20 cellular contexts compared by ENCODE assay signal in the genomic region with DNA sequence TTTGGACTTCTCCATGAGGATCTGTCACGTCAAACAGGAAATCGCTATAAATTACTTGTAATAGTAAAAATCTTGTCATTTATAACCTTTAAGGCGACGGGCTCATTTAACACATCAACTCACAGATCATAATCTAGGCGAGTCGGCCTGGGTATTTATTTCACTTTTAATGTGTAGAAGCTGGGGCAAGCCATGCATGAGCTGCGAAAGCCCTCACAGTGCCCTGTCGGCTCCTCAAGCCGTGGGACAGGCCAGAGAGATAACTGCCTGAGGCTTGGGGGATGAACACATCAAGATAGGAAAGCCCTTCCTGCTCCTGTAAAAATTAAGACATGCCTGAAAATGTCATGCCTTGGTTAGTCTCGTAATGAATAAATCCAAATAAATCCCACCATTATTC. TPM values are rescaled to one million over a fixed set of nuclear protein-coding genes. Genes with fewer than 3 reads are reported as not detected.
A peak's percentile ranks its signal among the peaks of the same experiment; 100 is the strongest.
DNase-seq lines count a peak whose midpoint lies in the region; ATAC-seq and TF ChIP-seq lines count a peak whose summit lies in the region.
"Had no signal": no experiment of that assay in that cellular context is flagged by ENCODE, and none has a peak within 500 bp of the region (broad histone marks: within the 10 kb centered on the region; RNA-seq: fewer than 3 reads in every experiment).

No MANE protein-coding gene starts in this region.

- no TSS peak for BruUV-seq in A673 (replicated peaks; lab: Mats Ljungman, UMichigan)

- H3K27ac ChIP-seq in A673 (ENCODE audit: low read depth, low read length, poor library complexity, severe bottlenecking), result peak overlapping the region; percentile 96
- H3K27ac ChIP-seq: BLaER1, C4-2B, GM23248 had no signal

- no peaks in the 10 kb centered on the region for H3K27me3 ChIP-seq in A673 (replicated peaks; ENCODE audit: insufficient read depth, low read depth, low read length, poor library complexity)

- DNase-seq in A673 (ENCODE audit: low spot score) (peak; percentile 92), HEK293T (ENCODE audit: extremely low spot score) (peak; percentile 9), left kidney (ENCODE audit: low read depth, low spot score) (peak; percentile 52), ureter (ENCODE audit: low spot score) (peak; percentile 2), NCI-H1694 (lab: John Stamatoyannopoulos, UW) (no peak), GF-D8 (lab: John Stamatoyannopoulos, UW) (no peak)
- DNase-seq: 8988T; Caco-2; CD4-positive, CD25-positive, alpha-beta regulatory T cell; CD8-positive, alpha-beta T cell; DMS153; GM23248; H7; HCEC 1CT; HFFc6 had no signal

- POLR2A ChIA-PET in A673 (lab: Charles Lee; ENCODE audit: low non-redundant PET) (no interaction called here), HEK293T (lab: Yijun Ruan, JAX) (interaction anchor here (0.6 kb wide), 1 partner anchor 18 kb away, joined by 3 read pairs; no protein-coding TSS in a partner anchor)

- peak overlapping the region; percentile 3 for H3K4me3 ChIP-seq in A673 (ENCODE audit: low read depth, low read length, poor library complexity, severe bottlenecking)
- H3K4me3 ChIP-seq: BLaER1, GM23248 had no signal

- TF ChIP-seq CTCF in A673 (conservative IDR thresholded peaks at IDR 0.05; ENCODE audit: low read depth, low read length), result no peak

- no peak for ATAC-seq in GM19395 (IDR thresholded peaks at IDR 0.05; ENCODE audit: unreplicated experiment)
- ATAC-seq: CD8-positive, alpha-beta T cell had no signal

- H3K4me1 ChIP-seq in A673 (ENCODE audit: insufficient read depth, low read length, poor library complexity, severe bottlenecking), result peaks cover 61% of the 10 kb centered on the region
- H3K4me1 ChIP-seq: BLaER1, Caco-2 had no signal

- CTCF ChIA-PET in A673 (lab: Charles Lee) (no interaction called here), HEK293T (lab: Yijun Ruan, JAX) (interaction anchor here (0.6 kb wide), 1 partner anchor 39 kb away, joined by 3 read pairs; no protein-coding TSS in a partner anchor)

- intact Hi-C loops in A673 (cut with micrococcal nuclease; ENCODE audit: unreplicated experiment), result loop anchor here (5.0 kb wide), 1 partner anchor 510 kb away; no protein-coding TSS in a partner anchor

- no peaks in the 10 kb centered on the region for H3K36me3 ChIP-seq in A673 (ENCODE audit: insufficient read depth, low read length, poor library complexity, severe bottlenecking)
- H3K36me3 ChIP-seq: BLaER1 had no signal

- no peaks in the 10 kb centered on the region for H3K9me3 ChIP-seq in A673 (ENCODE audit: low read depth, low read length, poor library complexity, severe bottlenecking)
- H3K9me3 ChIP-seq: Caco-2 had no signal

TF ChIP-seq in HEK293T, 16 proteins besides CTCF, POLR2A, EP300 and RAD21:
- TF ChIP-seq, protein P1, sequence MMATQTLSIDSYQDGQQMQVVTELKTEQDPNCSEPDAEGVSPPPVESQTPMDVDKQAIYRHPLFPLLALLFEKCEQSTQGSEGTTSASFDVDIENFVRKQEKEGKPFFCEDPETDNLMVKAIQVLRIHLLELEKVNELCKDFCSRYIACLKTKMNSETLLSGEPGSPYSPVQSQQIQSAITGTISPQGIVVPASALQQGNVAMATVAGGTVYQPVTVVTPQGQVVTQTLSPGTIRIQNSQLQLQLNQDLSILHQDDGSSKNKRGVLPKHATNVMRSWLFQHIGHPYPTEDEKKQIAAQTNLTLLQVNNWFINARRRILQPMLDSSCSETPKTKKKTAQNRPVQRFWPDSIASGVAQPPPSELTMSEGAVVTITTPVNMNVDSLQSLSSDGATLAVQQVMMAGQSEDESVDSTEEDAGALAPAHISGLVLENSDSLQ (IDR thresholded peaks at IDR 0.05), result peak; percentile 72
- TF ChIP-seq BHLHE40 (IDR thresholded peaks at IDR 0.05; ENCODE audit: borderline replicate concordance) (no peak), ZNF384 (IDR thresholded peaks at IDR 0.05) (no peak), FOXA1 (IDR thresholded peaks at IDR 0.05) (no peak), L3MBTL2 (conservative IDR thresholded peaks at IDR 0.05) (no peak)

RNA-seq across cellular contexts. Expression of a gene that starts 30.8 kb away (rescaled TPM):
- total RNA-seq in A673 (2021) (47.7 and 56.6 TPM in 2 replicates), ureter (not detected)
- total RNA-seq: B cell; CD4-positive, CD25-positive, alpha-beta regulatory T cell; CD8-positive, alpha-beta T cell; G401; GM23248; H7; HFFc6 had no signal

Comparison
In these comparisons a context has a peak if more than half of its experiments do, and no peak if none do; other contexts are left out.
1. DNase-seq: peak in A673 (single experiment), HEK293T (single experiment), left kidney (single experiment) and ureter (single experiment); none in NCI-H1694 (single experiment) and GF-D8 (single experiment).
2. RNA of a gene that starts 30.8 kb away (total RNA-seq): 47.7 to 56.6 TPM in A673; not detected in ureter (single experiment); every median in the first group is over 10 times any median in the second.